In genomic region chr4:102139132-102139573, GRCh38 we compare ENCODE assay signal across 12 cellular contexts.
DNase-seq lines count a peak whose midpoint lies in the region; ATAC-seq lines count a peak whose summit lies in the region.
"Had no signal": no experiment of that assay in that cellular context is flagged by ENCODE, and none has a peak within 500 bp of the region (broad histone marks: within the 10 kb centered on the region; RNA-seq: fewer than 3 reads in every experiment).

No MANE protein-coding gene starts in this region.

- no peaks in the 10 kb centered on the region for H3K36me3 ChIP-seq in SK-N-MC (ENCODE audit: insufficient read depth, low read length)
- H3K36me3 ChIP-seq: adrenal gland, Peyer's patch had no signal

- no peak overlapping the region for H3K4me3 ChIP-seq in SK-N-MC
- H3K4me3 ChIP-seq in skeletal muscle cell (ENCODE audit: low read depth, low read length) = no peak overlapping the region
- H3K4me3 ChIP-seq: adrenal gland, Peyer's patch had no signal

- ATAC-seq in left colon (no peak), GM21528 (IDR thresholded peaks at IDR 0.05; ENCODE audit: low FRiP score, unreplicated experiment) (no peak)

- DNase-seq in NCI-H2081 (lab: John Stamatoyannopoulos, UW) (peak; percentile 20 to 63), NCI-H2081 treated with DMSO at 0.1 percent for 48 hours (lab: John Stamatoyannopoulos, UW) (no peak), SK-N-MC (ENCODE audit: low read depth, low spot score) (peak; percentile 16), epithelial cell of prostate (ENCODE audit: low read depth, low spot score) (peak; percentile 46), skeletal muscle cell (ENCODE audit: low read depth) (peak; percentile 4), left colon (no peak), Ammon's horn (ENCODE audit: low spot score) (no peak)
- DNase-seq: ACHN; activated CD8-positive, alpha-beta memory T cell treated with anti-CD3 and anti-CD28 coated beads, Interleukin-2, amount 50 U/mL, for 4 hours; Peyer's patch had no signal

- H3K9ac ChIP-seq in SK-N-MC (ENCODE audit: insufficient read length) = no peak overlapping the region

- H3K9me3 ChIP-seq in SK-N-MC (ENCODE audit: low read depth, low read length) = no peaks in the 10 kb centered on the region
- H3K9me3 ChIP-seq: adrenal gland, Peyer's patch had no signal

- H3K27ac ChIP-seq in SK-N-MC (no peak overlapping the region), epithelial cell of prostate (peak overlapping the region; percentile 35)
- H3K27ac ChIP-seq: adrenal gland, Peyer's patch had no signal

- intact Hi-C loops in left colon (cut with DNase I, micrococcal nuclease) = no loop called here

Comparison
In these comparisons a context has a peak if more than half of its experiments do, and no peak if none do; other contexts are left out.
1. DNase-seq: peak in NCI-H2081 (2 of 2), SK-N-MC (single experiment), epithelial cell of prostate (single experiment) and skeletal muscle cell (single experiment); none in NCI-H2081 treated with DMSO at 0.1 percent for 48 hours (single experiment), left colon (0 of 2) and Ammon's horn (single experiment).